In genomic region chr5:1896602-1897376, GRCh38 we compare ENCODE assay signal across 28 cellular contexts. TPM values are rescaled to one million over a fixed set of nuclear protein-coding genes. Genes with fewer than 3 reads are reported as not detected.
DNase-seq lines count a peak whose midpoint lies in the region; ATAC-seq, FAIRE-seq and TF ChIP-seq lines count a peak whose summit lies in the region.
"Had no signal": no experiment of that assay in that cellular context is flagged by ENCODE, and none has a peak within 500 bp of the region (broad histone marks: within the 10 kb centered on the region; RNA-seq: fewer than 3 reads in every experiment).

No MANE protein-coding gene starts in this region.

- H3K36me3 ChIP-seq in BE2C = no peaks in the 10 kb centered on the region
- H3K36me3 ChIP-seq in H7 (replicated peaks; ENCODE audit: control insufficient read depth, insufficient read depth, low read length) = no peaks in the 10 kb centered on the region
- H3K36me3 ChIP-seq in K562 (ENCODE audit: control insufficient read depth, insufficient read depth, low read length) = no peaks in the 10 kb centered on the region
- H3K36me3 ChIP-seq in neuronal stem cell (replicated peaks in 1 of 2; ENCODE audit: control insufficient read depth in 2 of 2, insufficient read depth in 2 of 2, low read length in 2 of 2) = no peaks in the 10 kb centered on the region

- no peak overlapping the region for H4K91ac ChIP-seq in neuronal stem cell (ENCODE audit: low read depth, low read length, poor library complexity)

- no peak overlapping the region; a peak in 1 of 4 replicates for H3K9ac ChIP-seq in K562 (ENCODE audit: insufficient read depth in 1 of 2, low read depth in 2 of 2, low read length in 2 of 2)
- H3K9ac ChIP-seq in neuronal stem cell (ENCODE audit: low read depth, low read length, poor library complexity) = no peak overlapping the region

- no peak overlapping the region for H2BK120ac ChIP-seq in neuronal stem cell (ENCODE audit: low read depth, low read length)

- H3K9me3 ChIP-seq in BE2C (no peaks in the 10 kb centered on the region), K562 (replicated peaks; ENCODE audit: control insufficient read depth, insufficient read depth, low read depth, low read length) (no peaks in the 10 kb centered on the region; the same call in 1 of the 2 replicates), neuronal stem cell (replicated peaks in 1 of 2; ENCODE audit: control insufficient read depth in 2 of 2, insufficient read depth in 1 of 2, low read depth in 1 of 2, low read length in 2 of 2) (peaks cover 4 to 7% of the 10 kb centered on the region in 2 donors)
- H3K9me3 ChIP-seq: Caco-2 had no signal

- H3K14ac ChIP-seq in neuronal stem cell (ENCODE audit: low read length) = no peak overlapping the region

- in situ Hi-C loops in K562 (cut with MboI) = no loop called here

- TF ChIP-seq POLR2A in K562 (conservative IDR thresholded peaks at IDR 0.05) = no peak

- no TSS peak for BruUV-seq in K562 (replicated peaks; lab: Mats Ljungman, UMichigan)

- H3K27me3 ChIP-seq in BE2C (peaks cover 70% of the 10 kb centered on the region), H7 (ENCODE audit: control insufficient read depth, insufficient read depth, low read length) (0 out of 2 replicates have a peak, but pooled peaks cover 2% of the 10 kb centered on the region), K562 (ENCODE audit: control insufficient read depth in 2 of 2, insufficient read depth in 2 of 2, low read length in 2 of 2) (peaks cover 54 to 85% of the 10 kb centered on the region in 2 experiments), neuronal stem cell (ENCODE audit: control insufficient read depth in 3 of 3, insufficient read depth in 3 of 3, low read depth in 1 of 3, low read length in 3 of 3) (peaks cover 0 to 79% (median 2%) of the 10 kb centered on the region in 3 experiments)

- H2BK12ac ChIP-seq in neuronal stem cell (ENCODE audit: low read length) = no peak overlapping the region

- no peak for TF ChIP-seq RAD21 in K562 (CRISPR knock-in tag; conservative IDR thresholded peaks at IDR 0.05 in 1 of 2, IDR thresholded peaks at IDR 0.05 in 1 of 2)

- intact Hi-C loops in K562 (cut with micrococcal nuclease) = no loop called here

- no peak for TF ChIP-seq CTCF in BE2C (IDR thresholded peaks at IDR 0.05; ENCODE audit: low read depth, low read length)
- no peak for TF ChIP-seq CTCF in K562 (IDR thresholded peaks at IDR 0.05 in 2 of 3, conservative IDR thresholded peaks at IDR 0.05 in 1 of 3; ENCODE audit: insufficient read depth in 2 of 3, low read depth in 1 of 3, low read length in 3 of 3)

- CTCF ChIA-PET in K562 (lab: Yijun Ruan, JAX; ENCODE audit: low intra/inter-chr PET ratio) = no interaction called here

- ATAC-seq in K562 (peak; percentile 24; the same call in 1 of the 3 replicates), GM18870 (IDR thresholded peaks at IDR 0.05; ENCODE audit: unreplicated experiment) (no peak)
- ATAC-seq: CD8-positive, alpha-beta T cell; GM12878 had no signal

- no peak overlapping the region for H3K4me3 ChIP-seq in BE2C (ENCODE audit: low read depth, low read length)
- no peak overlapping the region for H3K4me3 ChIP-seq in H7 (ENCODE audit: insufficient read depth, low read depth, low read length)
- no peak overlapping the region for H3K4me3 ChIP-seq in K562
- H3K4me3 ChIP-seq in neuronal stem cell (ENCODE audit: low read length in 2 of 2) = peak overlapping the region in 1 of 2 donors; percentile 3
- H3K4me3 ChIP-seq: GM12878, SK-N-MC had no signal

- H3K18ac ChIP-seq in neuronal stem cell (ENCODE audit: low read length) = no peak overlapping the region

- H4K20me1 ChIP-seq in K562 (replicated peaks; ENCODE audit: control insufficient read depth, insufficient read depth, low read length) = peaks cover 13% of the 10 kb centered on the region; the same call in 1 of the 2 replicates

- WGBS in K562 (ENCODE audit: insufficient coverage, low coverage, missing lambda C conversion rate) = 0% methylated on average over 20 of the region's 21 CpGs
- WGBS in neuronal stem cell (ENCODE audit: extremely low coverage in 2 of 2, insufficient read length in 2 of 2, insufficient replicate concordance in 1 of 2), 2 donors = no CpG with 5 or more reads among the region's 21 CpGs

- DNase-seq in BE2C (peak; percentile 2), H7 (peak; percentile 52), K562 (ENCODE audit: extremely low read depth in 1 of 4, low spot score in 3 of 4) (no peak), neuronal stem cell (ENCODE audit: low spot score) (no peak), middle frontal gyrus (ENCODE audit: extremely low spot score, low spot score) (no peak), NOMO-1 treated with DMSO at 0.1 percent for 48 hours (lab: John Stamatoyannopoulos, UW; ENCODE audit: unreplicated experiment) (no peak), amniotic stem cell (lab: John Stamatoyannopoulos, UW) (no peak)
- DNase-seq: Caco-2; CD8-positive, alpha-beta T cell; DMS 273 treated with DMSO at 0.1 percent for 48 hours; DMS79; EL; GDM1; KG1; MM.1S; NCI-H2029; NCI-H446; NCI-H526; NCI-H82; NK-92 treated with Interleukin-12 subunit alpha and Interleukin-12 subunit beta, amount 100 ng/mL, for 24 hours; RPMI8226; SIG-M5 had no signal

- H2BK5ac ChIP-seq in neuronal stem cell (ENCODE audit: low read length) = no peak overlapping the region

- H3K27ac ChIP-seq in K562 (ENCODE audit: extremely low read depth, low read depth, low read length) (no peak overlapping the region), neuronal stem cell (replicated peaks; ENCODE audit: low read length) (no peak overlapping the region)
- H3K27ac ChIP-seq: C4-2B, SK-N-MC had no signal

- POLR2A ChIA-PET in K562 (lab: Yijun Ruan, JAX) = interaction anchor here (1.1 kb wide), 1 partner anchor 13 kb away, joined by 3 read pairs; no protein-coding TSS in a partner anchor

- FAIRE-seq in K562 (lab: Jason Lieb, UNC) = no peak
- FAIRE-seq: GM12878, H1 had no signal

- H3K9me1 ChIP-seq in K562 (ENCODE audit: control insufficient read depth, insufficient read depth, low read length) = no peaks in the 10 kb centered on the region

- no peak overlapping the region for H3K4ac ChIP-seq in neuronal stem cell (ENCODE audit: low read length)

- no peak overlapping the region for H2AK5ac ChIP-seq in neuronal stem cell (ENCODE audit: low read depth, low read length)

- peak overlapping the region; percentile 92 for H3K23ac ChIP-seq in neuronal stem cell (ENCODE audit: low read depth, low read length, poor library complexity)

- no peaks in the 10 kb centered on the region for H3K79me1 ChIP-seq in neuronal stem cell (ENCODE audit: low read depth, low read length)

- no peaks in the 10 kb centered on the region for H3K79me2 ChIP-seq in K562 (ENCODE audit: control insufficient read depth, insufficient read depth, low read length)

- TF ChIP-seq EP300 in K562 (IDR thresholded peaks at IDR 0.05; ENCODE audit: low read length) = no peak

- no peak overlapping the region for H2BK15ac ChIP-seq in neuronal stem cell (ENCODE audit: low read length)

- no peak overlapping the region for H4K8ac ChIP-seq in neuronal stem cell (ENCODE audit: low read depth, low read length)

- H2AFZ ChIP-seq in K562 (ENCODE audit: low read depth, low read length) (no peak overlapping the region), neuronal stem cell (ENCODE audit: low read length) (no peak overlapping the region)

- H3K4me1 ChIP-seq in BE2C (no peaks in the 10 kb centered on the region), K562 (replicated peaks in 1 of 2; ENCODE audit: control insufficient read depth in 2 of 2, insufficient read depth in 2 of 2, low read length in 2 of 2) (no peaks in the 10 kb centered on the region), neuronal stem cell (ENCODE audit: control insufficient read depth in 2 of 2, insufficient read depth in 1 of 2, low read depth in 1 of 2, low read length in 2 of 2) (no peaks in the 10 kb centered on the region)
- H3K4me1 ChIP-seq: Caco-2 had no signal

- H3K4me2 ChIP-seq in K562 (ENCODE audit: insufficient read depth, low read length) (no peak overlapping the region), neuronal stem cell (ENCODE audit: insufficient read depth, low read length, poor library complexity, severe bottlenecking) (no peak overlapping the region)

TF ChIP-seq in K562, 482 proteins besides CTCF, POLR2A, EP300 and RAD21 (continues in another document):
- TF ChIP-seq HOMEZ (CRISPR knock-in tag; IDR thresholded peaks at IDR 0.05) (no peak), BACH1 (tag; IDR thresholded peaks at IDR 0.05) (no peak)

RNA-seq across cellular contexts. Expression of gene IRX4, which starts 14.1 kb away (rescaled TPM):
- polyA plus RNA-seq in BE2C (2012; ENCODE audit: insufficient read depth, insufficient read length, low read depth) = not detected
- 15.4 and 17.9 TPM in 2 replicates for total RNA-seq in H7 (2014; rRNA removed; shearing (Covaris generic))
- 0.21 TPM in 1 of 2 replicates, not detected in the other for total RNA-seq in K562 (2011; cell fraction: chromatin; rRNA removed; ENCODE audit: low replicate concordance)
- total RNA-seq in K562 (2011; cell fraction: nucleolus; rRNA removed) = not detected in 2 replicates
- total RNA-seq in K562 (2011; cell fraction: nucleoplasm; rRNA removed) = not detected in 2 replicates
- not detected in 2 replicates for total RNA-seq in K562 (2014; rRNA removed)
- not detected in 2 replicates for total RNA-seq in K562 (2014; rRNA removed; fragmentation: Illumina TruSeq; extraction: Trizol)
- total RNA-seq in K562 (2015; rRNA removed; fragmentation: Illumina TruSeq; extraction: Trizol) = not detected in 2 replicates
- total RNA-seq in K562 (2021) = not detected in 2 replicates
- polyA plus RNA-seq in K562 (2011; rRNA removed) = not detected in 2 replicates
- not detected in 2 replicates for polyA plus RNA-seq in K562 (2011; cell fraction: cytosol; rRNA removed)
- 0.10 TPM in 1 of 2 replicates, not detected in the other for polyA plus RNA-seq in K562 (2011; cell fraction: nucleus; rRNA removed)
- polyA plus RNA-seq in K562 (2012) = 0.11 TPM in 1 of 2 replicates, not detected in the other
- not detected in 2 replicates for polyA plus RNA-seq in K562 (2014; fragmentation: Illumina TruSeq; extraction: Trizol)
- polyA plus RNA-seq in K562 (2014; fragmentation: Nextera tagmentation; extraction: Ambion mirVana) = not detected
- polyA plus RNA-seq in K562 (2014; rRNA removed) = not detected in 2 replicates
- polyA minus RNA-seq in K562 (2011; rRNA and poly(A)+ RNA removed) = not detected in 2 replicates
- polyA minus RNA-seq in K562 (2011; cell fraction: cytosol; rRNA and poly(A)+ RNA removed) = not detected in 2 replicates
- polyA minus RNA-seq in K562 (2011; cell fraction: nucleus; rRNA and poly(A)+ RNA removed) = 0.11 TPM in 1 of 2 replicates, not detected in the other
- not detected for polyA plus RNA-seq in neuronal stem cell (2013, experiment 1 of 2)
- 0.01 TPM for polyA plus RNA-seq in neuronal stem cell (2013, experiment 2 of 2)
- total RNA-seq: A673; Caco-2; CD8-positive, alpha-beta T cell; GM12878 had no signal
- polyA plus RNA-seq: GM12878 had no signal

Comparison
In these comparisons a context has a peak if more than half of its experiments do, and no peak if none do; other contexts are left out.
1. DNase-seq: peak in BE2C (single experiment) and H7 (single experiment); none in K562 (0 of 4), neuronal stem cell (single experiment), middle frontal gyrus (single experiment), NOMO-1 treated with DMSO at 0.1 percent for 48 hours (single experiment) and amniotic stem cell (single experiment).
2. RNA of gene IRX4, which starts 14.1 kb away (total RNA-seq): 15.4 to 17.9 TPM in H7; 0.21 TPM in K562; every median in the first group is over 10 times any median in the second.